In genomic region chr13:102598061-102598460, GRCh38 we compare ENCODE assay signal across 8 cellular contexts.
A peak's percentile ranks its signal among the peaks of the same experiment; 100 is the strongest.
DNase-seq lines count a peak whose midpoint lies in the region; ATAC-seq and TF ChIP-seq lines count a peak whose summit lies in the region.

No MANE protein-coding gene starts in this region.

- H3K4me3 ChIP-seq in OCI-LY1 (ENCODE audit: low read depth, low read length, poor library complexity, severe bottlenecking): peak overlapping the region; percentile 82
- peak overlapping the region; percentile 84 for H3K4me3 ChIP-seq in parathyroid adenoma (ENCODE audit: low read depth, low read length)

- H3K9me2 ChIP-seq in OCI-LY1 (ENCODE audit: low read depth, low read length): no peaks in the 10 kb centered on the region

- H3K36me3 ChIP-seq in OCI-LY1 (ENCODE audit: insufficient read depth, low read length): peaks cover 15% of the 10 kb centered on the region
- no peaks in the 10 kb centered on the region for H3K36me3 ChIP-seq in parathyroid adenoma (ENCODE audit: control insufficient read depth, insufficient read depth, low read length)

- peaks cover 69% of the 10 kb centered on the region for H3K79me2 ChIP-seq in OCI-LY1 (ENCODE audit: insufficient read depth, low read length)
- peaks cover 13% of the 10 kb centered on the region for H3K79me2 ChIP-seq in parathyroid adenoma

- H2AFZ ChIP-seq in OCI-LY1 (ENCODE audit: low read length): no peak overlapping the region
- no peak overlapping the region for H2AFZ ChIP-seq in parathyroid adenoma

- peaks cover 4% of the 10 kb centered on the region; the same call in 1 of the 2 replicates for H3F3A ChIP-seq in OCI-LY1 (ENCODE audit: insufficient read depth, low read length)

- DNase-seq in EL (peak; percentile 9), erythroblast (lab: John Stamatoyannopoulos, UW) (peak; percentile 23 to 37), NOMO-1 treated with DMSO at 0.1 percent for 48 hours (lab: John Stamatoyannopoulos, UW; ENCODE audit: unreplicated experiment) (no peak), cortex of kidney (lab: John Stamatoyannopoulos, UW) (no peak), C1 segment of cervical spinal cord (lab: John Stamatoyannopoulos, UW) (no peak)

- ATAC-seq in GM18907 (IDR thresholded peaks at IDR 0.05; ENCODE audit: unreplicated experiment): no peak

- H3K27ac ChIP-seq in OCI-LY1 (ENCODE audit: low read depth, low read length, poor library complexity, severe bottlenecking) (peak overlapping the region; percentile 43), parathyroid adenoma (peak overlapping the region; percentile 43)

- no peaks in the 10 kb centered on the region for H4K20me1 ChIP-seq in OCI-LY1 (ENCODE audit: insufficient read depth, low read length)

- H3K9ac ChIP-seq in OCI-LY1 (ENCODE audit: low read length): peak overlapping the region; percentile 92
- H3K9ac ChIP-seq in parathyroid adenoma: no peak overlapping the region

- H3K4me1 ChIP-seq in OCI-LY1 (ENCODE audit: insufficient read depth, low read length, severe bottlenecking) (peaks cover 46% of the 10 kb centered on the region), parathyroid adenoma (peaks cover 3% of the 10 kb centered on the region)

- H3K9me3 ChIP-seq in OCI-LY1 (ENCODE audit: low read length) (no peaks in the 10 kb centered on the region), parathyroid adenoma (ENCODE audit: control insufficient read depth, low read length) (no peaks in the 10 kb centered on the region)

- TF ChIP-seq CTCF in OCI-LY1 (IDR thresholded peaks at IDR 0.05; ENCODE audit: low read length) (no peak), parathyroid adenoma (IDR thresholded peaks at IDR 0.05) (no peak)

- TF ChIP-seq POLR2A in erythroblast (IDR thresholded peaks at IDR 0.05; ENCODE audit: low read length): no peak

- peak overlapping the region; percentile 96 for H3K4me2 ChIP-seq in OCI-LY1 (ENCODE audit: low read length)
- peak overlapping the region; percentile 72 for H3K4me2 ChIP-seq in parathyroid adenoma (ENCODE audit: low read length)

- no peaks in the 10 kb centered on the region for H3K27me3 ChIP-seq in OCI-LY1 (ENCODE audit: insufficient read depth, low read length)
- H3K27me3 ChIP-seq in parathyroid adenoma (ENCODE audit: control insufficient read depth, insufficient read depth, low read length): no peaks in the 10 kb centered on the region

Comparison
In these comparisons a context has a peak if more than half of its experiments do, and no peak if none do; other contexts are left out.
1. DNase-seq: peak in EL (single experiment) and erythroblast (2 of 2); none in NOMO-1 treated with DMSO at 0.1 percent for 48 hours (single experiment), cortex of kidney (single experiment) and C1 segment of cervical spinal cord (0 of 14).